ENCODE assay signal across 7 cellular contexts in the genomic region with DNA sequence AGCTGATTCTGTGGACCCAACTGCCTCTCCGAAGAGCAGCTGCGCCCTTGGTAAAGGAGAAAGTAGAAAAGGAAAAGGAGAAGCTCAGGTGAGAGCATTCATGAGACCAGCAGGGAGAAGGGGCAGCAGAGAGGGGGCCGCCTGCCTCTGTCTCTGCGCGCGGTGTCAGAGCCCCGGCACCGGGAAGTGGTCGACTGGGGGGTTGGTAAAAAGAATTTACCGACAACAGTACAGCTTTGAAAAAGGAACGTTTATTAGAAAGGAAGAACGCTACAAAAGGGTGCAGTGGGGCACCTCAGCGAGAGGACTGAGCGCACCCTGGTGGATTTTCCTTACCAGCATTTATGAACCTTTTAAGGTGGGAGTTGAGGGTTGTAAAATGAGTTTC.
DNase-seq lines count a peak whose midpoint lies in the region; ATAC-seq and TF ChIP-seq lines count a peak whose summit lies in the region.

No MANE protein-coding gene starts in this region.

- H3K4me1 ChIP-seq in mucosa of descending colon (ENCODE audit: low read depth) (no peaks in the 10 kb centered on the region), thoracic aorta (ENCODE audit: control insufficient read depth in 1 of 2, low read depth in 2 of 2) (peaks cover 4 to 5% of the 10 kb centered on the region in 2 donors)

- ATAC-seq in GM18505 (IDR thresholded peaks at IDR 0.05; ENCODE audit: unreplicated experiment), result peak; percentile 49
- peak; percentile 53 for ATAC-seq in HG02870 (IDR thresholded peaks at IDR 0.05; ENCODE audit: unreplicated experiment)
- ATAC-seq in mucosa of descending colon, result peak; percentile 77
- ATAC-seq in thoracic aorta (ENCODE audit: insufficient number of reproducible peaks, low FRiP score, low read depth), result no peak

- H3K4me3 ChIP-seq in mucosa of descending colon (no peak overlapping the region), thoracic aorta (peak overlapping the region; percentile 65)

- no peaks in the 10 kb centered on the region for H3K36me3 ChIP-seq in mucosa of descending colon (ENCODE audit: low read depth)
- no peaks in the 10 kb centered on the region for H3K36me3 ChIP-seq in thoracic aorta

- no peaks in the 10 kb centered on the region for H3K9me3 ChIP-seq in mucosa of descending colon
- H3K9me3 ChIP-seq in thoracic aorta, result no peaks in the 10 kb centered on the region

- no peaks in the 10 kb centered on the region for H3K27me3 ChIP-seq in thoracic aorta (replicated peaks; ENCODE audit: insufficient read depth)

- intact Hi-C loops in mucosa of descending colon (cut with DNase I, micrococcal nuclease), result loop anchor here in 1 of 2 donors (5.0 to 10.0 kb wide), 2 partner anchors 333 to 515 kb away; no protein-coding TSS in a partner anchor

- no peak for TF ChIP-seq CTCF in mucosa of descending colon (IDR thresholded peaks at IDR 0.05)
- TF ChIP-seq CTCF in thoracic aorta (IDR thresholded peaks at IDR 0.05), result no peak

- no peak overlapping the region for H3K27ac ChIP-seq in thoracic aorta

- TF ChIP-seq POLR2A in GM18505 (IDR thresholded peaks at IDR 0.05; ENCODE audit: borderline replicate concordance, extremely low read depth, insufficient read depth, insufficient read length), result no peak

- DNase-seq in NCI-H146 (lab: John Stamatoyannopoulos, UW) (peak; percentile 78), dermis microvascular lymphatic vessel endothelial cell (ENCODE audit: low read depth in 2 of 2) (peak; percentile 28 to 43), mucosa of descending colon (peak in 2 of 3 donors; percentile 47 to 67), thoracic aorta (ENCODE audit: low spot score) (no peak)
- peak; percentile 16 for DNase-seq in activated CD4-positive, alpha-beta T cell treated with anti-CD3 and anti-CD28 coated beads for 1 hour
